1 cellular context compared by ENCODE assay signal in genomic region chr11:68698993-68699392, GRCh38.
TF ChIP-seq lines count a peak whose summit lies in the region.

No MANE protein-coding gene starts in this region.

TF ChIP-seq in SK-N-SH, 30 proteins besides CTCF, POLR2A, EP300 and RAD21 (continued from another document):
- TF ChIP-seq FOSL2 (IDR thresholded peaks at IDR 0.05; ENCODE audit: borderline replicate concordance, low read depth) (no peak), NRF1 (IDR thresholded peaks at IDR 0.05; ENCODE audit: low read depth, low read length) (no peak), GATA2 (CRISPR knock-in tag; IDR thresholded peaks at IDR 0.05) (no peak), RXRA (IDR thresholded peaks at IDR 0.05; ENCODE audit: borderline replicate concordance, low read depth) (no peak)
- TF ChIP-seq, protein P1, sequence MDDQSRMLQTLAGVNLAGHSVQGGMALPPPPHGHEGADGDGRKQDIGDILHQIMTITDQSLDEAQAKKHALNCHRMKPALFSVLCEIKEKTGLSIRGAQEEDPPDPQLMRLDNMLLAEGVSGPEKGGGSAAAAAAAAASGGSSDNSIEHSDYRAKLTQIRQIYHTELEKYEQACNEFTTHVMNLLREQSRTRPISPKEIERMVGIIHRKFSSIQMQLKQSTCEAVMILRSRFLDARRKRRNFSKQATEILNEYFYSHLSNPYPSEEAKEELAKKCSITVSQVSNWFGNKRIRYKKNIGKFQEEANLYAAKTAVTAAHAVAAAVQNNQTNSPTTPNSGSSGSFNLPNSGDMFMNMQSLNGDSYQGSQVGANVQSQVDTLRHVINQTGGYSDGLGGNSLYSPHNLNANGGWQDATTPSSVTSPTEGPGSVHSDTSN (IDR thresholded peaks at IDR 0.05): no peak
